1 cellular context compared by ENCODE assay signal in the genomic region with DNA sequence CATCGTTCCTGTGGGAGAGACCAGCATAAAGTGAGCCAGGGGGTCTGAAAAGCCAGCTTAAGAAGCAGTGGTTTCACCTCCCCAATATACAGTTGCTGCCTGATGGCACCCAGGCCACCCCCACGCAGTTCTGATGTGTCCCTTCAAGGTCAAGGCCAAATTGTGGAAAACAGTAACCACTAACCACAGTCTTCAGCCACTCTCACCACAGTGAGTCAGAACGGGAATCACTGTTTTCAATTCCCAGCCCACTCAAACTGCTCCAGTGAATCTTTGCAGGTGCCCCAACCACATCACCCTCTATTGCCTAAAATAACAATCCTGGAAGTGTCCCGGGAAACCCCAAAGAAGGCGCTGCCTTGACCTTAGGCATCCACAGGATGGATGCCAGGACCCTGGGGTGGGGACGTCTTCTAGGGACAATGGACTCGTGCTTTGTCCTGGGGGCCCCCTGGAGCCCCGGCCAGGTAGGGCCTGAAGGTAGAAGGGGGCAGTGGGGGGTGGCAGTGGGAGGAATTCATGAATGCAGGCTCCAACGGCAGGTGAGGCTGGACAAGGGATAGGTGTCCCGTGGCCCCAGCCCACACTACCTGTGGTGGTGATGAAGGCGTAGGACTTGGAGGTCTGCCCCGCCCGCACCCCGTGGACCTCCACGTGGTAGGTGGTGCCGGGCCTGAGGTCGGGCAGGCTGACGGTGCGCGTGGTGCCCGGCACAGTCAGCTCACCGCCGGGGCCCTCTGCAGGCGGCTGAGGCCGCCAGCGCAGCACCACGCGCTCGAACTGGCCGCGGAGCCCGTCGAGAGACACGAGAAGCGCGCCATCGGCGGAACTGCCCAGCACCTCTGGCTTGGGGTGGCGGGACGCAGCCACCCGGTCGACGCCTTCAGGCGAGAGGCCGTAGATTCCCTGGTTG.
TF ChIP-seq lines count a peak whose summit lies in the region.

No MANE protein-coding gene starts in this region.

TF ChIP-seq in HCT116, 20 proteins besides CTCF, POLR2A, EP300 and RAD21 (continued from another document):
- TF ChIP-seq, protein P1, sequence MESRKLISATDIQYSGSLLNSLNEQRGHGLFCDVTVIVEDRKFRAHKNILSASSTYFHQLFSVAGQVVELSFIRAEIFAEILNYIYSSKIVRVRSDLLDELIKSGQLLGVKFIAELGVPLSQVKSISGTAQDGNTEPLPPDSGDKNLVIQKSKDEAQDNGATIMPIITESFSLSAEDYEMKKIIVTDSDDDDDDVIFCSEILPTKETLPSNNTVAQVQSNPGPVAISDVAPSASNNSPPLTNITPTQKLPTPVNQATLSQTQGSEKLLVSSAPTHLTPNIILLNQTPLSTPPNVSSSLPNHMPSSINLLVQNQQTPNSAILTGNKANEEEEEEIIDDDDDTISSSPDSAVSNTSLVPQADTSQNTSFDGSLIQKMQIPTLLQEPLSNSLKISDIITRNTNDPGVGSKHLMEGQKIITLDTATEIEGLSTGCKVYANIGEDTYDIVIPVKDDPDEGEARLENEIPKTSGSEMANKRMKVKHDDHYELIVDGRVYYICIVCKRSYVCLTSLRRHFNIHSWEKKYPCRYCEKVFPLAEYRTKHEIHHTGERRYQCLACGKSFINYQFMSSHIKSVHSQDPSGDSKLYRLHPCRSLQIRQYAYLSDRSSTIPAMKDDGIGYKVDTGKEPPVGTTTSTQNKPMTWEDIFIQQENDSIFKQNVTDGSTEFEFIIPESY (IDR thresholded peaks at IDR 0.05; ENCODE audit: extremely low read depth, insufficient replicate concordance, low read length) = no peak
- TF ChIP-seq SRF (IDR thresholded peaks at IDR 0.05; ENCODE audit: low read depth) (no peak), EGR1 (IDR thresholded peaks at IDR 0.05; ENCODE audit: low read depth) (no peak), FOSL1 (IDR thresholded peaks at IDR 0.05; ENCODE audit: low read depth) (no peak), ZNF274 (IDR thresholded peaks at IDR 0.05; ENCODE audit: low read depth, low read length) (no peak), SP1 (IDR thresholded peaks at IDR 0.05; ENCODE audit: low read depth) (no peak)
- TF ChIP-seq, protein P2, sequence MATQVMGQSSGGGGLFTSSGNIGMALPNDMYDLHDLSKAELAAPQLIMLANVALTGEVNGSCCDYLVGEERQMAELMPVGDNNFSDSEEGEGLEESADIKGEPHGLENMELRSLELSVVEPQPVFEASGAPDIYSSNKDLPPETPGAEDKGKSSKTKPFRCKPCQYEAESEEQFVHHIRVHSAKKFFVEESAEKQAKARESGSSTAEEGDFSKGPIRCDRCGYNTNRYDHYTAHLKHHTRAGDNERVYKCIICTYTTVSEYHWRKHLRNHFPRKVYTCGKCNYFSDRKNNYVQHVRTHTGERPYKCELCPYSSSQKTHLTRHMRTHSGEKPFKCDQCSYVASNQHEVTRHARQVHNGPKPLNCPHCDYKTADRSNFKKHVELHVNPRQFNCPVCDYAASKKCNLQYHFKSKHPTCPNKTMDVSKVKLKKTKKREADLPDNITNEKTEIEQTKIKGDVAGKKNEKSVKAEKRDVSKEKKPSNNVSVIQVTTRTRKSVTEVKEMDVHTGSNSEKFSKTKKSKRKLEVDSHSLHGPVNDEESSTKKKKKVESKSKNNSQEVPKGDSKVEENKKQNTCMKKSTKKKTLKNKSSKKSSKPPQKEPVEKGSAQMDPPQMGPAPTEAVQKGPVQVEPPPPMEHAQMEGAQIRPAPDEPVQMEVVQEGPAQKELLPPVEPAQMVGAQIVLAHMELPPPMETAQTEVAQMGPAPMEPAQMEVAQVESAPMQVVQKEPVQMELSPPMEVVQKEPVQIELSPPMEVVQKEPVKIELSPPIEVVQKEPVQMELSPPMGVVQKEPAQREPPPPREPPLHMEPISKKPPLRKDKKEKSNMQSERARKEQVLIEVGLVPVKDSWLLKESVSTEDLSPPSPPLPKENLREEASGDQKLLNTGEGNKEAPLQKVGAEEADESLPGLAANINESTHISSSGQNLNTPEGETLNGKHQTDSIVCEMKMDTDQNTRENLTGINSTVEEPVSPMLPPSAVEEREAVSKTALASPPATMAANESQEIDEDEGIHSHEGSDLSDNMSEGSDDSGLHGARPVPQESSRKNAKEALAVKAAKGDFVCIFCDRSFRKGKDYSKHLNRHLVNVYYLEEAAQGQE (IDR thresholded peaks at IDR 0.05; ENCODE audit: low read depth) = no peak
